Comparison of ENCODE assay signal across 8 cellular contexts in the genomic region with DNA sequence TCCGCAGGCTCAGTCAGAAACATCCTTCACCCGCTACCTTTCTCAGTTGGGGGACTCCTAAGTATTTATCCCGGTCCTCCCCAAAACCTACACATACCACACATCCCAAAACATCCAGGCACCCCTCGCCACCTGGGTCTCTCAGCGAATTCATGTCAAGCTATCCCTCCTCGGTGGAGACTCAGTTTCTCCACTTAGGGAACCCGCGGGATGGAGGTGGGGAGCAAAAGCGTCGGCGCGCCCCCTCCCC. TPM values are rescaled to one million over a fixed set of nuclear protein-coding genes. Genes with fewer than 3 reads are reported as not detected.
DNase-seq lines count a peak whose midpoint lies in the region; ATAC-seq, FAIRE-seq and TF ChIP-seq lines count a peak whose summit lies in the region.

No MANE protein-coding gene starts in this region.

- BruUV-seq in endothelial cell of umbilical vein (replicated peaks; lab: Mats Ljungman, UMichigan) = no TSS peak

- no peak for FAIRE-seq in endothelial cell of umbilical vein (lab: Jason Lieb, UNC)
- FAIRE-seq in pancreas (lab: Jason Lieb, UNC) = no peak

- H3K79me2 ChIP-seq in endothelial cell of umbilical vein (ENCODE audit: control insufficient read depth, insufficient read depth, low read length) = peaks cover 13% of the 10 kb centered on the region

- DNase-seq in GM12865 (ENCODE audit: low read depth) (no peak), NT2/D1 (ENCODE audit: low read depth, low spot score) (no peak), endothelial cell of umbilical vein (ENCODE audit: low read depth, low spot score) (peak; percentile 62), pancreas (no peak), OCI-M1 (lab: John Stamatoyannopoulos, UW) (no peak), sciatic nerve (ENCODE audit: low spot score) (no peak), NCI-H1417 (lab: John Stamatoyannopoulos, UW) (no peak)

- CTCF ChIA-PET in endothelial cell of umbilical vein (lab: Charles Lee) = interaction anchor here (3.1 to 6.5 kb wide), 4 partner anchors 13 to 64 kb away, joined by 12 to 87 read pairs (median 47); partner anchors contain the start of genes ADAM15, CKS1B, PMVK and SHC1

- no peaks in the 10 kb centered on the region for H3K9me1 ChIP-seq in endothelial cell of umbilical vein (replicated peaks; ENCODE audit: control insufficient read depth, extremely low read depth, insufficient read depth, low read length)

- peak overlapping the region; percentile 35 for H2AFZ ChIP-seq in endothelial cell of umbilical vein (ENCODE audit: low read depth, low read length)

- intact Hi-C loops in endothelial cell of umbilical vein (cut with micrococcal nuclease) (loop anchor here (1.0 to 5.0 kb wide), 2 partner anchors 60 to 444 kb away; partner anchors contain the start of gene UBE2Q1), pancreas (cut with DNase I) (no loop called here), sciatic nerve (cut with DNase I) (no loop called here)

- POLR2A ChIA-PET in endothelial cell of umbilical vein (lab: Charles Lee) = interaction anchor here (1.0 kb wide), 1 partner anchor 29 kb away, joined by 3 read pairs; no protein-coding TSS in a partner anchor

- H3K27ac ChIP-seq in endothelial cell of umbilical vein (ENCODE audit: insufficient read depth, low read depth, low read length) (peak overlapping the region; percentile 73), pancreas (peak overlapping the region; percentile 95 to 98 (median 97))

- H3K4me3 ChIP-seq in GM12865 (ENCODE audit: low read depth, low read length) (peak overlapping the region; percentile 84), NT2/D1 (ENCODE audit: insufficient read length, low read depth) (peak overlapping the region; percentile 71), endothelial cell of umbilical vein (replicated peaks in 1 of 3; ENCODE audit: insufficient read depth in 1 of 3, low read depth in 1 of 3, low read length in 3 of 3) (peak overlapping the region; percentile 57 to 94 (median 61)), pancreas (peak overlapping the region; percentile 58 to 87 (median 68))

- no peak for ATAC-seq in pancreas
- ATAC-seq in sciatic nerve = no peak
- no peak for ATAC-seq in HG03378 (IDR thresholded peaks at IDR 0.05; ENCODE audit: unreplicated experiment)

- H4K20me1 ChIP-seq in endothelial cell of umbilical vein (replicated peaks; ENCODE audit: control insufficient read depth, extremely low read depth, insufficient read depth, low read length) = no peaks in the 10 kb centered on the region

- dilution Hi-C loops in endothelial cell of umbilical vein (cut with MboI; ENCODE audit: extremely low pct_ligation_motif_present, low sequenced_read_pairs) = no loop called here

- no peaks in the 10 kb centered on the region for H3K27me3 ChIP-seq in NT2/D1 (ENCODE audit: insufficient read depth, insufficient read length)
- H3K27me3 ChIP-seq in endothelial cell of umbilical vein (ENCODE audit: control insufficient read depth in 2 of 2, insufficient read depth in 2 of 2, low read length in 2 of 2) = no peaks in the 10 kb centered on the region
- H3K27me3 ChIP-seq in pancreas = no peaks in the 10 kb centered on the region

- WGBS in pancreas, 2 donors = 0 to 1% methylated on average over 12 of the region's 12 CpGs

- peak overlapping the region; percentile 97 for H3K9ac ChIP-seq in NT2/D1 (ENCODE audit: insufficient read length, low read depth)
- peak overlapping the region; percentile 30 for H3K9ac ChIP-seq in endothelial cell of umbilical vein (replicated peaks; ENCODE audit: extremely low read depth, insufficient read depth, low read length)

- H3K9me3 ChIP-seq in NT2/D1 (ENCODE audit: insufficient read depth, low read length) (no peaks in the 10 kb centered on the region), endothelial cell of umbilical vein (replicated peaks; ENCODE audit: control insufficient read depth, insufficient read depth, low read length) (no peaks in the 10 kb centered on the region), pancreas (no peaks in the 10 kb centered on the region)

- peaks cover 16% of the 10 kb centered on the region for H3K4me1 ChIP-seq in NT2/D1 (ENCODE audit: insufficient read depth, insufficient read length)
- peaks cover 25% of the 10 kb centered on the region for H3K4me1 ChIP-seq in endothelial cell of umbilical vein (ENCODE audit: control insufficient read depth, extremely low read depth, insufficient read depth, low read length)
- peaks cover 9 to 34% (median 13%) of the 10 kb centered on the region in 3 donors for H3K4me1 ChIP-seq in pancreas

- H3K36me3 ChIP-seq in NT2/D1 (ENCODE audit: insufficient read depth, insufficient read length, low read length) (no peaks in the 10 kb centered on the region), endothelial cell of umbilical vein (ENCODE audit: control insufficient read depth in 2 of 2, extremely low read depth in 1 of 2, insufficient read depth in 2 of 2, low read length in 2 of 2) (no peaks in the 10 kb centered on the region), pancreas (no peaks in the 10 kb centered on the region)

- no peak for TF ChIP-seq POLR2A in endothelial cell of umbilical vein (IDR thresholded peaks at IDR 0.05; ENCODE audit: low read depth, low read length)

- H3K4me2 ChIP-seq in endothelial cell of umbilical vein (ENCODE audit: insufficient read depth, low read length) = peak overlapping the region; percentile 87

- TF ChIP-seq CTCF in GM12865 (IDR thresholded peaks at IDR 0.05; ENCODE audit: insufficient read depth, low read depth, low read length, missing control alignments) (no peak), endothelial cell of umbilical vein (IDR thresholded peaks at IDR 0.05; ENCODE audit: extremely low read depth in 1 of 2, insufficient read depth in 1 of 2, low read depth in 1 of 2, low read length in 2 of 2) (no peak), pancreas (IDR thresholded peaks at IDR 0.05) (no peak)

RNA-seq across cellular contexts. Expression of gene ZBTB7B, which starts 1.2 kb away (rescaled TPM):
- total RNA-seq in endothelial cell of umbilical vein = 20.0 and 24.0 TPM in 2 replicates
- 26.2 and 32.6 TPM in 2 replicates for polyA plus RNA-seq in endothelial cell of umbilical vein
- polyA plus RNA-seq in endothelial cell of umbilical vein (2011; cell fraction: cytosol; rRNA removed) = 9.8 and 15.2 TPM in 2 replicates
- polyA plus RNA-seq in endothelial cell of umbilical vein (2011; cell fraction: nucleus; rRNA removed) = 28.5 and 36.3 TPM in 2 replicates
- polyA plus RNA-seq in endothelial cell of umbilical vein (2012) = 10.3 and 10.8 TPM in 2 replicates
- 10.5 and 12.1 TPM in 2 replicates for polyA minus RNA-seq in endothelial cell of umbilical vein
- polyA minus RNA-seq in endothelial cell of umbilical vein (2011; cell fraction: cytosol; rRNA and poly(A)+ RNA removed) = 31.3 TPM
- polyA minus RNA-seq in endothelial cell of umbilical vein (2011; cell fraction: nucleus; rRNA and poly(A)+ RNA removed) = 6.4 and 11.7 TPM in 2 replicates
- total RNA-seq in pancreas = 10 to 100 TPM; 24.5 to 38.4 (median 37.2) TPM
- 10 to 100 TPM; 19.8 to 31.8 TPM for polyA plus RNA-seq in pancreas
- 45.3 TPM for total RNA-seq in sciatic nerve

RNA-seq across cellular contexts. Expression of gene LENEP, which starts 8.0 kb away (rescaled TPM):
- 0.64 and 0.88 TPM in 2 replicates for total RNA-seq in endothelial cell of umbilical vein
- polyA plus RNA-seq in endothelial cell of umbilical vein = not detected in 2 replicates
- not detected in 2 replicates for polyA plus RNA-seq in endothelial cell of umbilical vein (2011; cell fraction: cytosol; rRNA removed)
- polyA plus RNA-seq in endothelial cell of umbilical vein (2011; cell fraction: nucleus; rRNA removed) = 0.59 TPM in 1 of 2 replicates, not detected in the other
- polyA plus RNA-seq in endothelial cell of umbilical vein (2012) = not detected in 2 replicates
- not detected in 2 replicates for polyA minus RNA-seq in endothelial cell of umbilical vein
- polyA minus RNA-seq in endothelial cell of umbilical vein (2011; cell fraction: cytosol; rRNA and poly(A)+ RNA removed) = not detected
- polyA minus RNA-seq in endothelial cell of umbilical vein (2011; cell fraction: nucleus; rRNA and poly(A)+ RNA removed) = 1.0 TPM in 1 of 2 replicates, not detected in the other
- total RNA-seq in pancreas = under 1 TPM in 1 of 6 donors, not detected in 5; 0.29 TPM
- not detected for polyA plus RNA-seq in pancreas
- total RNA-seq in sciatic nerve = not detected

RNA-seq across cellular contexts. Expression of gene FLAD1, which starts 18.2 kb away (rescaled TPM):
- 42.2 and 48.8 TPM in 2 replicates for total RNA-seq in endothelial cell of umbilical vein
- polyA plus RNA-seq in endothelial cell of umbilical vein = 59.1 and 66.8 TPM in 2 replicates
- 52.5 and 52.8 TPM in 2 replicates for polyA plus RNA-seq in endothelial cell of umbilical vein (2011; cell fraction: cytosol; rRNA removed)
- 78.8 and 91.1 TPM in 2 replicates for polyA plus RNA-seq in endothelial cell of umbilical vein (2011; cell fraction: nucleus; rRNA removed)
- 41.8 and 45.5 TPM in 2 replicates for polyA plus RNA-seq in endothelial cell of umbilical vein (2012)
- 51.6 and 54.4 TPM in 2 replicates for polyA minus RNA-seq in endothelial cell of umbilical vein
- polyA minus RNA-seq in endothelial cell of umbilical vein (2011; cell fraction: cytosol; rRNA and poly(A)+ RNA removed) = 56.6 TPM
- 20.8 and 24.2 TPM in 2 replicates for polyA minus RNA-seq in endothelial cell of umbilical vein (2011; cell fraction: nucleus; rRNA and poly(A)+ RNA removed)
- 10 to 100 TPM in 4 of 6 donors, 1 to 10 TPM in 2; 8.3 to 14.1 (median 11.9) TPM for total RNA-seq in pancreas
- 10 to 100 TPM; 22.6 to 28.6 TPM for polyA plus RNA-seq in pancreas
- total RNA-seq in sciatic nerve = 24.3 TPM

RNA-seq across cellular contexts. Expression of gene CKS1B, which starts 26.9 kb away (rescaled TPM):
- total RNA-seq in endothelial cell of umbilical vein (126 and 128 TPM in 2 replicates), pancreas (10 to 100 TPM in 3 of 6 donors, 1 to 10 TPM in 3; 6.7 to 12.0 (median 10.2) TPM), sciatic nerve (31.7 TPM)
- polyA plus RNA-seq in endothelial cell of umbilical vein (280 and 319 TPM in 2 replicates), pancreas (10 to 100 TPM in 1 of 2 donors, 1 to 10 TPM in 1; 6.7 to 19.5 TPM)
- 344 and 372 TPM in 2 replicates for polyA plus RNA-seq in endothelial cell of umbilical vein (2011; cell fraction: cytosol; rRNA removed)
- polyA plus RNA-seq in endothelial cell of umbilical vein (2011; cell fraction: nucleus; rRNA removed) = 121 and 129 TPM in 2 replicates
- 88.1 and 218 TPM in 2 replicates for polyA plus RNA-seq in endothelial cell of umbilical vein (2012)
- 130 and 146 TPM in 2 replicates for polyA minus RNA-seq in endothelial cell of umbilical vein
- 115 TPM for polyA minus RNA-seq in endothelial cell of umbilical vein (2011; cell fraction: cytosol; rRNA and poly(A)+ RNA removed)
- polyA minus RNA-seq in endothelial cell of umbilical vein (2011; cell fraction: nucleus; rRNA and poly(A)+ RNA removed) = 25.5 and 37.7 TPM in 2 replicates

RNA-seq across cellular contexts. Expression of gene SHC1, which starts 30.8 kb away (rescaled TPM):
- total RNA-seq in endothelial cell of umbilical vein = 286 and 316 TPM in 2 replicates
- 324 and 379 TPM in 2 replicates for polyA plus RNA-seq in endothelial cell of umbilical vein
- polyA plus RNA-seq in endothelial cell of umbilical vein (2011; cell fraction: cytosol; rRNA removed) = 270 and 289 TPM in 2 replicates
- 1,209 and 1,535 TPM in 2 replicates for polyA plus RNA-seq in endothelial cell of umbilical vein (2011; cell fraction: nucleus; rRNA removed)
- 283 and 289 TPM in 2 replicates for polyA plus RNA-seq in endothelial cell of umbilical vein (2012)
- polyA minus RNA-seq in endothelial cell of umbilical vein = 398 and 421 TPM in 2 replicates
- polyA minus RNA-seq in endothelial cell of umbilical vein (2011; cell fraction: cytosol; rRNA and poly(A)+ RNA removed) = 78.9 TPM
- 156 and 190 TPM in 2 replicates for polyA minus RNA-seq in endothelial cell of umbilical vein (2011; cell fraction: nucleus; rRNA and poly(A)+ RNA removed)
- 10 to 100 TPM; 32.3 to 53.4 (median 40.7) TPM for total RNA-seq in pancreas
- polyA plus RNA-seq in pancreas = 10 to 100 TPM; 37.4 to 47.6 TPM
- total RNA-seq in sciatic nerve = 92.5 TPM
